ENCODE assay signal across 13 cellular contexts in genomic region chr9:112495614-112496013, GRCh38.
"Had no signal": no experiment of that assay in that cellular context is flagged by ENCODE, and none has a peak within 500 bp of the region (broad histone marks: within the 10 kb centered on the region; RNA-seq: fewer than 3 reads in every experiment).

No MANE protein-coding gene starts in this region.

- DNase-seq: activated CD4-positive, CD25-positive, alpha-beta regulatory T cell treated with anti-CD3 and anti-CD28 coated beads, Interleukin-2, amount 50 U/mL, for 72 hours; activated naive CD4-positive, alpha-beta T cell; aorta; endodermal cell; heart right ventricle; occipital lobe; small intestine; stimulated activated CD4-positive, alpha-beta T cell treated with anti-CD3 and anti-CD28 coated beads, Interleukin-4, amount 100 ng/mL, for 4 hours; stimulated activated CD8-positive, alpha-beta memory T cell treated with anti-CD3 and anti-CD28 coated beads, Interleukin-4, amount 100 ng/mL, for 48 hours had no signal

- H3K27me3 ChIP-seq: breast epithelium, heart right ventricle, right atrium auricular region had no signal

- FAIRE-seq: frontal cortex, small intestine had no signal

- H3K4me3 ChIP-seq: breast epithelium, heart right ventricle, right atrium auricular region, thoracic aorta had no signal

- H3K36me3 ChIP-seq: breast epithelium, right atrium auricular region, thoracic aorta had no signal

- H3K27ac ChIP-seq: breast epithelium, right atrium auricular region, thoracic aorta had no signal

- H3K4me1 ChIP-seq: breast epithelium, right atrium auricular region had no signal
